In genomic region chr5:116574682-116575634, GRCh38 we compare ENCODE assay signal across 8 cellular contexts. TPM values are rescaled to one million over a fixed set of nuclear protein-coding genes. Genes with fewer than 3 reads are reported as not detected.
A peak's percentile ranks its signal among the peaks of the same experiment; 100 is the strongest.
DNase-seq lines count a peak whose midpoint lies in the region; ATAC-seq, FAIRE-seq and TF ChIP-seq lines count a peak whose summit lies in the region.

Gene SEMA6A, minus strand, starts transcription at chr5:116574823. Its CDS starts 69,879 bp downstream, at chr5:116504944.

- H3K27ac ChIP-seq in cingulate gyrus (ENCODE audit: low read depth, low read length) (peak within 1 kb of the TSS; percentile 81), kidney (ENCODE audit: low read depth in 2 of 2, low read length in 2 of 2) (peak within 1 kb of the TSS; percentile 66 to 76)

- DNase-seq in NCI-H2196 (lab: John Stamatoyannopoulos, UW; ENCODE audit: unreplicated experiment) (peak; percentile 54), NCI-H2196 treated with DMSO at 0.1 percent for 48 hours (lab: John Stamatoyannopoulos, UW; ENCODE audit: unreplicated experiment) (no peak), NAMALWA (ENCODE audit: low spot score) (peak; percentile 10), SW480 (ENCODE audit: low spot score) (peak; percentile 89), kidney (peak; percentile 97), smooth muscle cell of the brain vasculature (ENCODE audit: low read depth, low spot score) (peak; percentile 69)

- H3K9ac ChIP-seq in kidney (ENCODE audit: low read length in 2 of 2) = peak within 1 kb of the TSS; percentile 49 to 67

- intact Hi-C loops in kidney (cut with DNase I) = no loop called here

- ATAC-seq in HG02571 (IDR thresholded peaks at IDR 0.05; ENCODE audit: unreplicated experiment) = peak; percentile 52

- TF ChIP-seq CTCF in kidney (IDR thresholded peaks at IDR 0.05; ENCODE audit: borderline replicate concordance, extremely low read depth, insufficient read depth) = peak; percentile 11

- H3K9me3 ChIP-seq in kidney (ENCODE audit: control insufficient read depth in 1 of 2, low read length in 2 of 2) = no peaks in the 10 kb centered on the region

- no peaks in the 10 kb centered on the region for H3K36me3 ChIP-seq in kidney (ENCODE audit: control insufficient read depth in 1 of 2, insufficient read depth in 2 of 2, low read length in 2 of 2)

- peak within 1 kb of the TSS; percentile 74 to 84 for H3K4me3 ChIP-seq in kidney (ENCODE audit: low read length in 2 of 2)

- no peak for FAIRE-seq in kidney (lab: Jason Lieb, UNC)

- peaks cover 8 to 11% of the 10 kb centered on the region in 2 donors for H3K4me1 ChIP-seq in kidney (ENCODE audit: control insufficient read depth in 1 of 2, insufficient read depth in 1 of 2, low read depth in 1 of 2, low read length in 2 of 2)

RNA-seq across cellular contexts. Expression of gene SEMA6A, which starts in this region (rescaled TPM):
- 51.6 TPM for total RNA-seq in kidney
- polyA plus RNA-seq in kidney (ENCODE audit: insufficient read depth, low read depth, low replicate concordance) = 4.0 TPM
